Comparison of ENCODE assay signal across 5 cellular contexts in genomic region chr11:57641426-57641825, GRCh38.
DNase-seq lines count a peak whose midpoint lies in the region; ATAC-seq lines count a peak whose summit lies in the region.

No MANE protein-coding gene starts in this region.

- DNase-seq in NCI-H2196 treated with DMSO at 0.1 percent for 48 hours (lab: John Stamatoyannopoulos, UW; ENCODE audit: unreplicated experiment): peak; percentile 28
- peak; percentile 64 for DNase-seq in dedifferentiated amniotic fluid mesenchymal stem cell (ENCODE audit: extremely low spot score)
- DNase-seq in skeletal muscle cell (ENCODE audit: low read depth): peak; percentile 29
- DNase-seq in activated T-cell treated with anti-CD3 and anti-CD28 coated beads, Interleukin-2, amount 50 U/mL, for 48 hours: no peak

- H3K4me3 ChIP-seq in skeletal muscle cell (ENCODE audit: low read depth, low read length): no peak overlapping the region

- peak; percentile 25 for ATAC-seq in GM18907 (IDR thresholded peaks at IDR 0.05; ENCODE audit: unreplicated experiment)

Comparison
In these comparisons a context has a peak if more than half of its experiments do, and no peak if none do; other contexts are left out.
1. DNase-seq: peak in NCI-H2196 treated with DMSO at 0.1 percent for 48 hours (single experiment), dedifferentiated amniotic fluid mesenchymal stem cell (single experiment) and skeletal muscle cell (single experiment); none in activated T-cell treated with anti-CD3 and anti-CD28 coated beads, Interleukin-2, amount 50 U/mL, for 48 hours (0 of 2).